In genomic region chr11:129854229-129854805, GRCh38 we compare ENCODE assay signal across 14 cellular contexts. TPM values are rescaled to one million over a fixed set of nuclear protein-coding genes. Genes with fewer than 3 reads are reported as not detected.
A peak's percentile ranks its signal among the peaks of the same experiment; 100 is the strongest.
DNase-seq lines count a peak whose midpoint lies in the region; ATAC-seq and TF ChIP-seq lines count a peak whose summit lies in the region.
"Had no signal": no experiment of that assay in that cellular context is flagged by ENCODE, and none has a peak within 500 bp of the region (broad histone marks: within the 10 kb centered on the region; RNA-seq: fewer than 3 reads in every experiment).

No MANE protein-coding gene starts in this region.

- no peak for TF ChIP-seq CTCF in C4-2B (conservative IDR thresholded peaks at IDR 0.05)
- no peak for TF ChIP-seq CTCF in left lung (IDR thresholded peaks at IDR 0.05)

- DNase-seq in DMS53 (lab: John Stamatoyannopoulos, UW) (peak; percentile 57), left lung (no peak), KG1 (lab: John Stamatoyannopoulos, UW) (no peak)
- DNase-seq in activated T-helper 1 cell treated with anti-CD3 and anti-CD28 coated beads, Interleukin-12 subunit alpha, Interleukin-12 subunit beta, Interleukin-2, Interleukin-4 antibody, amounts not matched to agents 30 ng/mL and 10 ng/mL and 1 ng/mL, durations not matched to agents 14 hours and 24 hours and 36 hours (ENCODE audit: low spot score) = no peak
- DNase-seq: DMS 273 treated with DMSO at 0.1 percent for 48 hours, left ventricle myocardium inferior, occipital lobe had no signal

- no peaks in the 10 kb centered on the region for H3K9me3 Mint-ChIP-seq in activated T-helper 1 cell treated with anti-CD3 and anti-CD28 coated beads, Interleukin-12 subunit alpha, Interleukin-12 subunit beta, Interleukin-2, Interleukin-4 antibody, amounts not matched to agents 30 ng/mL and 10 ng/mL and 1 ng/mL, durations not matched to agents 14 hours and 24 hours and 36 hours

- H3K4me3 ChIP-seq in left lung = no peak overlapping the region
- H3K4me3 ChIP-seq: coronary artery, HAP-1, left ventricle myocardium inferior had no signal

- H3K4me1 ChIP-seq in left lung = peaks cover 7 to 15% of the 10 kb centered on the region in 2 donors
- H3K4me1 ChIP-seq: HAP-1 had no signal

- H3K9me3 ChIP-seq in left lung = no peaks in the 10 kb centered on the region
- H3K9me3 ChIP-seq: HAP-1, left ventricle myocardium inferior had no signal

- peak overlapping the region; percentile 79 for H3K27ac Mint-ChIP-seq in activated T-helper 1 cell treated with anti-CD3 and anti-CD28 coated beads, Interleukin-12 subunit alpha, Interleukin-12 subunit beta, Interleukin-2, Interleukin-4 antibody, amounts not matched to agents 30 ng/mL and 10 ng/mL and 1 ng/mL, durations not matched to agents 14 hours and 24 hours and 36 hours

- peaks cover 8% of the 10 kb centered on the region for H3K36me3 Mint-ChIP-seq in activated T-helper 1 cell treated with anti-CD3 and anti-CD28 coated beads, Interleukin-12 subunit alpha, Interleukin-12 subunit beta, Interleukin-2, Interleukin-4 antibody, amounts not matched to agents 30 ng/mL and 10 ng/mL and 1 ng/mL, durations not matched to agents 14 hours and 24 hours and 36 hours (ENCODE audit: low read depth)

- intact Hi-C loops in activated T-helper 1 cell treated with anti-CD3 and anti-CD28 coated beads, Interleukin-12 subunit alpha, Interleukin-12 subunit beta, Interleukin-2, Interleukin-4 antibody, amounts not matched to agents 30 ng/mL and 10 ng/mL and 1 ng/mL, durations not matched to agents 14 hours and 24 hours and 36 hours (cut with micrococcal nuclease) = no loop called here
- intact Hi-C loops in left lung (cut with DNase I) = no loop called here

- no peaks in the 10 kb centered on the region for H3K27me3 Mint-ChIP-seq in activated T-helper 1 cell treated with anti-CD3 and anti-CD28 coated beads, Interleukin-12 subunit alpha, Interleukin-12 subunit beta, Interleukin-2, Interleukin-4 antibody, amounts not matched to agents 30 ng/mL and 10 ng/mL and 1 ng/mL, durations not matched to agents 14 hours and 24 hours and 36 hours (ENCODE audit: insufficient read depth)

- peak overlapping the region; percentile 53 for H3K4me3 Mint-ChIP-seq in activated T-helper 1 cell treated with anti-CD3 and anti-CD28 coated beads, Interleukin-12 subunit alpha, Interleukin-12 subunit beta, Interleukin-2, Interleukin-4 antibody, amounts not matched to agents 30 ng/mL and 10 ng/mL and 1 ng/mL, durations not matched to agents 14 hours and 24 hours and 36 hours

- peak; percentile 52 for ATAC-seq in left lung
- no peak for ATAC-seq in GM18519 (IDR thresholded peaks at IDR 0.05; ENCODE audit: low FRiP score, unreplicated experiment)
- no peak for ATAC-seq in HG02973 (IDR thresholded peaks at IDR 0.05; ENCODE audit: unreplicated experiment)
- no peak for ATAC-seq in GM18868 (IDR thresholded peaks at IDR 0.05; ENCODE audit: unreplicated experiment)

- peaks cover 38% of the 10 kb centered on the region for H3K4me1 Mint-ChIP-seq in activated T-helper 1 cell treated with anti-CD3 and anti-CD28 coated beads, Interleukin-12 subunit alpha, Interleukin-12 subunit beta, Interleukin-2, Interleukin-4 antibody, amounts not matched to agents 30 ng/mL and 10 ng/mL and 1 ng/mL, durations not matched to agents 14 hours and 24 hours and 36 hours (ENCODE audit: low read depth)

- H3K27me3 ChIP-seq in left lung = no peaks in the 10 kb centered on the region

- H3K27ac ChIP-seq in C4-2B = peak overlapping the region; percentile 90
- peak overlapping the region in 1 of 2 donors; percentile 57 for H3K27ac ChIP-seq in left lung
- H3K27ac ChIP-seq: coronary artery, left ventricle myocardium inferior had no signal

- H3K36me3 ChIP-seq in left lung = peaks cover 0 to 10% of the 10 kb centered on the region in 2 donors

RNA-seq across cellular contexts. Expression of gene TMEM45B, which starts 38.7 kb away (rescaled TPM):
- total RNA-seq in activated T-helper 1 cell treated with anti-CD3 and anti-CD28 coated beads, Interleukin-12 subunit alpha, Interleukin-12 subunit beta, Interleukin-2, Interleukin-4 antibody, amounts not matched to agents 30 ng/mL and 10 ng/mL and 1 ng/mL, durations not matched to agents 14 hours and 24 hours and 36 hours = 0.24 and 0.26 TPM in 2 replicates
- 10 to 100 TPM; 19.3 to 24.3 TPM for total RNA-seq in left lung
- total RNA-seq: left ventricle myocardium inferior, RPMI7951 had no signal

RNA-seq across cellular contexts. Expression of gene NFRKB, which starts 41.1 kb away (rescaled TPM):
- 46.8 and 48.5 TPM in 2 replicates for total RNA-seq in activated T-helper 1 cell treated with anti-CD3 and anti-CD28 coated beads, Interleukin-12 subunit alpha, Interleukin-12 subunit beta, Interleukin-2, Interleukin-4 antibody, amounts not matched to agents 30 ng/mL and 10 ng/mL and 1 ng/mL, durations not matched to agents 14 hours and 24 hours and 36 hours
- 10 to 100 TPM; 21.5 to 26.9 TPM for total RNA-seq in left lung

Comparison
In these comparisons a context has a peak if more than half of its experiments do, and no peak if none do; other contexts are left out.
1. RNA of gene TMEM45B, which starts 38.7 kb away (total RNA-seq): 19.3 to 24.3 TPM in left lung; 0.24 to 0.26 TPM in activated T-helper 1 cell treated with anti-CD3 and anti-CD28 coated beads, Interleukin-12 subunit alpha, Interleukin-12 subunit beta, Interleukin-2, Interleukin-4 antibody, amounts not matched to agents 30 ng/mL and 10 ng/mL and 1 ng/mL, durations not matched to agents 14 hours and 24 hours and 36 hours; every median in the first group is over 10 times any median in the second.